1 cellular context compared by ENCODE assay signal in genomic region chr1:225820522-225821120, GRCh38.
TF ChIP-seq lines count a peak whose summit lies in the region.

No MANE protein-coding gene starts in this region.

TF ChIP-seq in liver, 16 proteins besides CTCF, POLR2A, EP300 and RAD21 (continued from another document):
- TF ChIP-seq RXRA (IDR thresholded peaks at IDR 0.05) (peak; percentile 82 to 85), REST (IDR thresholded peaks at IDR 0.05) (peak; percentile 64), JUND (IDR thresholded peaks at IDR 0.05) (peak; percentile 18 to 45), FOXA1 (IDR thresholded peaks at IDR 0.05) (peak; percentile 97), YY1 (IDR thresholded peaks at IDR 0.05) (peak; percentile 46), NR2F2 (IDR thresholded peaks at IDR 0.05) (no peak), MAX (IDR thresholded peaks at IDR 0.05) (peak; percentile 50), HNF4A (conservative IDR thresholded peaks at IDR 0.05) (peak; percentile 75 to 79), SP1 (IDR thresholded peaks at IDR 0.05) (peak; percentile 77)
